In the genomic region with DNA sequence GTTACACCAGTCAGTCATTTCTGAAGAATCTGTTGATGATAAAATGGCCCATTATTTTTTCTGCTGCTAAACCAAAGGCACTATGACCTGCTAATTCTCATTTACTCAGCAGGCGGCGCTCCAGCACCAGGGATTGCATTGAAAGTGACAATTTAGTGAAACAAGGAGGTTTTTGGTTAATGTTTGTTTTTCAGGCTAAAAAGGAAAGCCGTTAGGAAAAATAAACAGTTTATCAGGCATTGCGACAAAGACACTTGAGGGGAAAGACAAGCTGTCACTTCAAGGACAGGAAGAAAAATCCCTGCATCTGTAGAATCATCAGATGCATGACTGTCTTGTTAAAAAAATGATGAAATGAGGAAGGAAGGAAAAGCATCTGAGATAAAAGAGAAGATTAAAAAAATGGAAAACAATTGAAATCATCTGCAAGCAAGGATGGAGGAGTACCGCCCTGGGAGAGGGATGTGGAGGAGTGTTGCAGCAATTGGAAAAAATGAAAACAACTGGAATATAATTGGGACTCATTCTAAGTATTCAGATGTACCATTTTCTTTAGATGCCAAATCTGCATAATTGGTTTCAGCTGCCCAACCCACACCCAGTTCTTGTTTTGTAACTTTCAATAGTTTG, we compare ENCODE assay signal across 8 cellular contexts. TPM values are rescaled to one million over a fixed set of nuclear protein-coding genes. Genes with fewer than 3 reads are reported as not detected.
A peak's percentile ranks its signal among the peaks of the same experiment; 100 is the strongest.
DNase-seq lines count a peak whose midpoint lies in the region; ATAC-seq and TF ChIP-seq lines count a peak whose summit lies in the region.

No MANE protein-coding gene starts in this region.

- H3K4me1 ChIP-seq in CD4-positive, CD25-positive, alpha-beta regulatory T cell (ENCODE audit: control insufficient read depth, insufficient read depth, low read length, poor library complexity, severe bottlenecking): no peaks in the 10 kb centered on the region

- H3K27ac Mint-ChIP-seq in CD4-positive, CD25-positive, alpha-beta regulatory T cell: peak overlapping the region in 1 of 3 donors; percentile 15
- no peak overlapping the region for H3K27ac Mint-ChIP-seq in memory B cell

- H3K9me3 ChIP-seq in CD4-positive, CD25-positive, alpha-beta regulatory T cell (ENCODE audit: control insufficient read depth in 2 of 2, low read length in 2 of 2): peaks cover 0 to 1% of the 10 kb centered on the region in 2 experiments

- DNase-seq in CD4-positive, CD25-positive, alpha-beta regulatory T cell: peak in 2 of 3 donors; percentile 16 to 46
- DNase-seq in GM20000 (ENCODE audit: low spot score): peak; percentile 46
- peak; percentile 27 for DNase-seq in NCI-H1694 treated with DMSO at 0.1 percent for 48 hours (lab: John Stamatoyannopoulos, UW)
- peak; percentile 18 to 53 for DNase-seq in activated CD4-positive, alpha-beta T cell treated with anti-CD3 and anti-CD28 coated beads for 4 hours
- peak; percentile 76 for DNase-seq in ecto neural progenitor cell (ENCODE audit: low spot score)
- peak; percentile 58 to 65 for DNase-seq in memory B cell (ENCODE audit: low spot score in 2 of 2)
- peak; percentile 48 for DNase-seq in stimulated activated CD8-positive, alpha-beta memory T cell treated with anti-CD3 and anti-CD28 coated beads, Interleukin-4, amount 100 ng/mL, for 24 hours (ENCODE audit: low read depth)

- H3K36me3 ChIP-seq in CD4-positive, CD25-positive, alpha-beta regulatory T cell (ENCODE audit: control insufficient read depth, insufficient read depth, low read length): no peaks in the 10 kb centered on the region

- no peak overlapping the region for H3K4me3 Mint-ChIP-seq in CD4-positive, CD25-positive, alpha-beta regulatory T cell
- no peak overlapping the region for H3K4me3 Mint-ChIP-seq in memory B cell

- no peaks in the 10 kb centered on the region for H3K4me1 Mint-ChIP-seq in CD4-positive, CD25-positive, alpha-beta regulatory T cell
- peaks cover 4% of the 10 kb centered on the region for H3K4me1 Mint-ChIP-seq in memory B cell

- H3K36me3 Mint-ChIP-seq in CD4-positive, CD25-positive, alpha-beta regulatory T cell: no peaks in the 10 kb centered on the region
- no peaks in the 10 kb centered on the region for H3K36me3 Mint-ChIP-seq in memory B cell

- H3K27ac ChIP-seq in CD4-positive, CD25-positive, alpha-beta regulatory T cell (ENCODE audit: insufficient read depth, low read length, poor library complexity, severe bottlenecking): no peak overlapping the region

- H3K4me3 ChIP-seq in CD4-positive, CD25-positive, alpha-beta regulatory T cell (ENCODE audit: low read depth, low read length): no peak overlapping the region

- peaks cover 0 to 2% (median 0%) of the 10 kb centered on the region in 7 donors for H3K9me3 Mint-ChIP-seq in CD4-positive, CD25-positive, alpha-beta regulatory T cell
- no peaks in the 10 kb centered on the region for H3K9me3 Mint-ChIP-seq in memory B cell

- ATAC-seq in CD4-positive, CD25-positive, alpha-beta regulatory T cell (ENCODE audit: low read depth in 2 of 2): no peak
- ATAC-seq in memory B cell (ENCODE audit: low read depth) (peak; percentile 38), GM18502 (IDR thresholded peaks at IDR 0.05; ENCODE audit: poor library complexity, unreplicated experiment) (no peak)

- H3K27me3 ChIP-seq in CD4-positive, CD25-positive, alpha-beta regulatory T cell (ENCODE audit: control insufficient read depth, insufficient read depth, low read length): no peaks in the 10 kb centered on the region

- TF ChIP-seq CTCF in GM20000 (IDR thresholded peaks at IDR 0.05; ENCODE audit: extremely low read depth, missing control alignments): peak; percentile 90

- H3K27me3 Mint-ChIP-seq in CD4-positive, CD25-positive, alpha-beta regulatory T cell: peaks cover 21% of the 10 kb centered on the region
- H3K27me3 Mint-ChIP-seq in memory B cell: no peaks in the 10 kb centered on the region

RNA-seq across cellular contexts. Expression of a gene that starts 54.0 kb away (rescaled TPM):
- total RNA-seq in CD4-positive, CD25-positive, alpha-beta regulatory T cell: 113 TPM
- 10 to 100 TPM; 35.9 to 47.5 (median 43.9) TPM for polyA plus RNA-seq in CD4-positive, CD25-positive, alpha-beta regulatory T cell
